Comparison of ENCODE assay signal across 8 cellular contexts in genomic region chr2:234292205-234292954, GRCh38.
A peak's percentile ranks its signal among the peaks of the same experiment; 100 is the strongest.
DNase-seq lines count a peak whose midpoint lies in the region; ATAC-seq and TF ChIP-seq lines count a peak whose summit lies in the region.

No MANE protein-coding gene starts in this region.

- H3K27me3 Mint-ChIP-seq in activated naive CD8-positive, alpha-beta T cell: no peaks in the 10 kb centered on the region

- H3K4me1 Mint-ChIP-seq in activated naive CD8-positive, alpha-beta T cell (ENCODE audit: low read depth): peaks cover 91% of the 10 kb centered on the region

- H3K9me3 Mint-ChIP-seq in activated naive CD8-positive, alpha-beta T cell (ENCODE audit: low read depth): no peaks in the 10 kb centered on the region

- TF ChIP-seq POLR2A in uterus (IDR thresholded peaks at IDR 0.05): no peak

- intact Hi-C loops in uterus (cut with DNase I; ENCODE audit: low total_unique reads) (no loop called here), sciatic nerve (cut with DNase I) (no loop called here)

- CTCF ChIA-PET in RWPE1 (lab: Yijun Ruan, JAX): interaction anchor here (0.7 kb wide), 1 partner anchor 54 kb away, joined by 3 read pairs; no protein-coding TSS in a partner anchor

- H3K27ac Mint-ChIP-seq in activated naive CD8-positive, alpha-beta T cell: peak overlapping the region; percentile 96

- POLR2A ChIA-PET in RWPE1 (lab: Yijun Ruan, JAX; ENCODE audit: low non-redundant PET): no interaction called here

- H3K36me3 ChIP-seq in uterus: no peaks in the 10 kb centered on the region

- ATAC-seq in GM18909 (IDR thresholded peaks at IDR 0.05; ENCODE audit: poor library complexity, unreplicated experiment) (peak; percentile 61), HG03045 (IDR thresholded peaks at IDR 0.05; ENCODE audit: unreplicated experiment) (peak; percentile 43), sciatic nerve (no peak)

- H3K27ac ChIP-seq in RWPE1 (peak overlapping the region; percentile 43), uterus (no peak overlapping the region)

- no peaks in the 10 kb centered on the region for H3K9me3 ChIP-seq in uterus

- H3K4me3 ChIP-seq in uterus: no peak overlapping the region

- TF ChIP-seq CTCF in RWPE1 (conservative IDR thresholded peaks at IDR 0.05; ENCODE audit: low read depth) (no peak), uterus (IDR thresholded peaks at IDR 0.05) (no peak)

- H3K4me1 ChIP-seq in uterus: no peaks in the 10 kb centered on the region

- H3K27me3 ChIP-seq in uterus: no peaks in the 10 kb centered on the region

- no peaks in the 10 kb centered on the region for H3K36me3 Mint-ChIP-seq in activated naive CD8-positive, alpha-beta T cell

- DNase-seq in RWPE1 (ENCODE audit: low spot score) (no peak), uterus (no peak), sciatic nerve (ENCODE audit: low spot score) (no peak), cerebellar cortex (ENCODE audit: low spot score) (no peak)
- peak; percentile 78 for DNase-seq in stimulated activated CD4-positive, alpha-beta T cell treated with anti-CD3 and anti-CD28 coated beads, Interleukin-4, amount 100 ng/mL, for 24 hours

- H3K4me3 Mint-ChIP-seq in activated naive CD8-positive, alpha-beta T cell: peak overlapping the region; percentile 64
